In the genomic region with DNA sequence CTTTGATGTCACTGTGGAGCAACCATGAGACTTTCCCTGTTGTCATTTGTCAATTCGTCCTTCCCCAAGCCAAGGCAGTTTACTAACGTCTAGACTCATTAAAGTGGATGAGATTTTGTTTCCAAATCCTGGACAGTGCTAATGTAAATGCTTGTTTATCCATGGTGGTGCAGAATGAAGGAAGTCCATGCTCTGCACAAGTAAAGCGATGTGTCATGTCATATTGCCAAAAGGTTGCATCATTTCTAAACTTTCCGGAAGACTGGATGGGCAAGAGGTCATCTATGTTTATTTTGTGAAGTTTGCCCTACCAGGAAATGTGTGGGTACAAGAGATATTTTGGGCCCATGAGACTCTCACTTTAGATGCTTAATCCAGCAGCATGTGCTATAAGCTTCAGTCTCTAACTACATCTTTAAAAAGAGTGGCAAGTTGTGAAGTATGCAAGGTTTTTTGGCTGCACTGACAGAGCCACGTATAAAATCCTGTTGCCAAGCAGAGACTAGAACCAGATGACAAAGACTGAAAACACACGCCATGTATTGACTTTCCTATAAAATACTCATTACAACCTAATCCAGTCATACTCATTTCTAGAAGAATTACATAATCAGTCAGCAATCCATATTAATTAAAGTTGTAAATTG, we compare ENCODE assay signal across 1 cellular context.
A peak's percentile ranks its signal among the peaks of the same experiment; 100 is the strongest.
TF ChIP-seq lines count a peak whose summit lies in the region.

No MANE protein-coding gene starts in this region.

TF ChIP-seq in K562, 482 proteins besides CTCF, POLR2A, EP300 and RAD21 (continued from another document):
- TF ChIP-seq, protein P1, sequence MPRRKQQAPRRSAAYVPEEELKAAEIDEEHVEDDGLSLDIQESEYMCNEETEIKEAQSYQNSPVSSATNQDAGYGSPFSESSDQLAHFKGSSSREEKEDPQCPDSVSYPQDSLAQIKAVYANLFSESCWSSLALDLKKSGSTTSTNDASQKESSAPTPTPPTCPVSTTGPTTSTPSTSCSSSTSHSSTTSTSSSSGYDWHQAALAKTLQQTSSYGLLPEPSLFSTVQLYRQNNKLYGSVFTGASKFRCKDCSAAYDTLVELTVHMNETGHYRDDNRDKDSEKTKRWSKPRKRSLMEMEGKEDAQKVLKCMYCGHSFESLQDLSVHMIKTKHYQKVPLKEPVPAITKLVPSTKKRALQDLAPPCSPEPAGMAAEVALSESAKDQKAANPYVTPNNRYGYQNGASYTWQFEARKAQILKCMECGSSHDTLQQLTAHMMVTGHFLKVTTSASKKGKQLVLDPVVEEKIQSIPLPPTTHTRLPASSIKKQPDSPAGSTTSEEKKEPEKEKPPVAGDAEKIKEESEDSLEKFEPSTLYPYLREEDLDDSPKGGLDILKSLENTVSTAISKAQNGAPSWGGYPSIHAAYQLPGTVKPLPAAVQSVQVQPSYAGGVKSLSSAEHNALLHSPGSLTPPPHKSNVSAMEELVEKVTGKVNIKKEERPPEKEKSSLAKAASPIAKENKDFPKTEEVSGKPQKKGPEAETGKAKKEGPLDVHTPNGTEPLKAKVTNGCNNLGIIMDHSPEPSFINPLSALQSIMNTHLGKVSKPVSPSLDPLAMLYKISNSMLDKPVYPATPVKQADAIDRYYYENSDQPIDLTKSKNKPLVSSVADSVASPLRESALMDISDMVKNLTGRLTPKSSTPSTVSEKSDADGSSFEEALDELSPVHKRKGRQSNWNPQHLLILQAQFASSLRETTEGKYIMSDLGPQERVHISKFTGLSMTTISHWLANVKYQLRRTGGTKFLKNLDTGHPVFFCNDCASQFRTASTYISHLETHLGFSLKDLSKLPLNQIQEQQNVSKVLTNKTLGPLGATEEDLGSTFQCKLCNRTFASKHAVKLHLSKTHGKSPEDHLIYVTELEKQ (CRISPR knock-in tag; IDR thresholded peaks at IDR 0.05): peak; percentile 82
- TF ChIP-seq, protein P2, sequence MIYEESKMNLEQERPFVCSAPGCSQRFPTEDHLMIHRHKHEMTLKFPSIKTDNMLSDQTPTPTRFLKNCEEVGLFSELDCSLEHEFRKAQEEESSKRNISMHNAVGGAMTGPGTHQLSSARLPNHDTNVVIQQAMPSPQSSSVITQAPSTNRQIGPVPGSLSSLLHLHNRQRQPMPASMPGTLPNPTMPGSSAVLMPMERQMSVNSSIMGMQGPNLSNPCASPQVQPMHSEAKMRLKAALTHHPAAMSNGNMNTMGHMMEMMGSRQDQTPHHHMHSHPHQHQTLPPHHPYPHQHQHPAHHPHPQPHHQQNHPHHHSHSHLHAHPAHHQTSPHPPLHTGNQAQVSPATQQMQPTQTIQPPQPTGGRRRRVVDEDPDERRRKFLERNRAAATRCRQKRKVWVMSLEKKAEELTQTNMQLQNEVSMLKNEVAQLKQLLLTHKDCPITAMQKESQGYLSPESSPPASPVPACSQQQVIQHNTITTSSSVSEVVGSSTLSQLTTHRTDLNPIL (CRISPR knock-in tag; IDR thresholded peaks at IDR 0.05): peak; percentile 83; the same call in 1 of the 2 replicates
- TF ChIP-seq HDAC2 (IDR thresholded peaks at IDR 0.05) (peak; percentile 73; the same call in 1 of the 2 replicates), ZNF197 (CRISPR knock-in tag; IDR thresholded peaks at IDR 0.05; ENCODE audit: low read depth) (0 out of 2 replicates have a peak, but pooled peaks have one; percentile 40), NFXL1 (CRISPR knock-in tag; IDR thresholded peaks at IDR 0.05) (peak; percentile 68; the same call in 1 of the 2 replicates), ZNF224 (CRISPR knock-in tag; IDR thresholded peaks at IDR 0.05) (no peak), RBM14 (IDR thresholded peaks at IDR 0.05; ENCODE audit: borderline replicate concordance, insufficient read depth, low read depth, low read length) (no peak), ZNF274 (IDR thresholded peaks at IDR 0.05; ENCODE audit: borderline replicate concordance, low read depth, low read length) (no peak), TAF15 (IDR thresholded peaks at IDR 0.05; ENCODE audit: low read depth, low read length) (no peak), ZNF77 (CRISPR knock-in tag; IDR thresholded peaks at IDR 0.05) (no peak), LCOR (CRISPR knock-in tag; IDR thresholded peaks at IDR 0.05) (no peak), TFAM (CRISPR knock-in tag; conservative IDR thresholded peaks at IDR 0.05) (no peak), GABPB2 (CRISPR knock-in tag; conservative IDR thresholded peaks at IDR 0.05) (no peak), ZNF707 (CRISPR knock-in tag; conservative IDR thresholded peaks at IDR 0.05) (no peak), ZZZ3 (IDR thresholded peaks at IDR 0.05) (no peak), ZNF561 (CRISPR knock-in tag; conservative IDR thresholded peaks at IDR 0.05) (0 out of 2 replicates have a peak, but pooled peaks have one; percentile 52), MAZ (CRISPR knock-in tag; conservative IDR thresholded peaks at IDR 0.05 in 1 of 2, IDR thresholded peaks at IDR 0.05 in 1 of 2) (peak; percentile 47 to 64; a peak in 3 of 4 replicates), ESRRA (IDR thresholded peaks at IDR 0.05; ENCODE audit: borderline replicate concordance, low read depth) (peak; percentile 53; the same call in 1 of the 2 replicates), L3MBTL2 (IDR thresholded peaks at IDR 0.05) (peak; percentile 86), TEAD4 (IDR thresholded peaks at IDR 0.05; ENCODE audit: low read length) (0 out of 2 replicates have a peak, but pooled peaks have one; percentile 12), TEAD4 (CRISPR knock-in tag; IDR thresholded peaks at IDR 0.05; ENCODE audit: borderline replicate concordance) (no peak), CREM (IDR thresholded peaks at IDR 0.05; ENCODE audit: low read depth) (peak; percentile 66; the same call in 1 of the 2 replicates), CBFB (CRISPR knock-in tag; IDR thresholded peaks at IDR 0.05) (no peak), CBX8 (IDR thresholded peaks at IDR 0.05; ENCODE audit: borderline replicate concordance, extremely low read depth, low read depth, low read length, poor library complexity, severe bottlenecking) (no peak), ZNF586 (CRISPR knock-in tag; conservative IDR thresholded peaks at IDR 0.05) (peak; percentile 91), ZNF79 (CRISPR knock-in tag; IDR thresholded peaks at IDR 0.05; ENCODE audit: low read depth) (no peak), RFX1 (IDR thresholded peaks at IDR 0.05) (no peak; the same call in none of the 2 replicates), PYGO2 (tag; IDR thresholded peaks at IDR 0.05) (peak; percentile 25; the same call in 1 of the 2 replicates), ZFP1 (CRISPR knock-in tag; IDR thresholded peaks at IDR 0.05) (peak; percentile 40; the same call in 1 of the 2 replicates), ZKSCAN8 (CRISPR knock-in tag; IDR thresholded peaks at IDR 0.05) (peak; percentile 89)
- TF ChIP-seq, protein P3, sequence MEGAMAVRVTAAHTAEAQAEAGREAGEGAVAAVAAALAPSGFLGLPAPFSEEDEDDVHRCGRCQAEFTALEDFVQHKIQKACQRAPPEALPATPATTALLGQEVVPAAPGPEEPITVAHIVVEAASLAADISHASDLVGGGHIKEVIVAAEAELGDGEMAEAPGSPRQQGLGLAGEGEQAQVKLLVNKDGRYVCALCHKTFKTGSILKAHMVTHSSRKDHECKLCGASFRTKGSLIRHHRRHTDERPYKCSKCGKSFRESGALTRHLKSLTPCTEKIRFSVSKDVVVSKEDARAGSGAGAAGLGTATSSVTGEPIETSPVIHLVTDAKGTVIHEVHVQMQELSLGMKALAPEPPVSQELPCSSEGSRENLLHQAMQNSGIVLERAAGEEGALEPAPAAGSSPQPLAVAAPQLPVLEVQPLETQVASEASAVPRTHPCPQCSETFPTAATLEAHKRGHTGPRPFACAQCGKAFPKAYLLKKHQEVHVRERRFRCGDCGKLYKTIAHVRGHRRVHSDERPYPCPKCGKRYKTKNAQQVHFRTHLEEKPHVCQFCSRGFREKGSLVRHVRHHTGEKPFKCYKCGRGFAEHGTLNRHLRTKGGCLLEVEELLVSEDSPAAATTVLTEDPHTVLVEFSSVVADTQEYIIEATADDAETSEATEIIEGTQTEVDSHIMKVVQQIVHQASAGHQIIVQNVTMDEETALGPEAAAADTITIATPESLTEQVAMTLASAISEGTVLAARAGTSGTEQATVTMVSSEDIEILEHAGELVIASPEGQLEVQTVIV (CRISPR knock-in tag; IDR thresholded peaks at IDR 0.05; ENCODE audit: borderline replicate concordance): no peak; the same call in 1 of the 2 replicates
- TF ChIP-seq, protein P4, sequence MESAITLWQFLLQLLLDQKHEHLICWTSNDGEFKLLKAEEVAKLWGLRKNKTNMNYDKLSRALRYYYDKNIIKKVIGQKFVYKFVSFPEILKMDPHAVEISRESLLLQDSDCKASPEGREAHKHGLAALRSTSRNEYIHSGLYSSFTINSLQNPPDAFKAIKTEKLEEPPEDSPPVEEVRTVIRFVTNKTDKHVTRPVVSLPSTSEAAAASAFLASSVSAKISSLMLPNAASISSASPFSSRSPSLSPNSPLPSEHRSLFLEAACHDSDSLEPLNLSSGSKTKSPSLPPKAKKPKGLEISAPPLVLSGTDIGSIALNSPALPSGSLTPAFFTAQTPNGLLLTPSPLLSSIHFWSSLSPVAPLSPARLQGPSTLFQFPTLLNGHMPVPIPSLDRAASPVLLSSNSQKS (CRISPR knock-in tag; IDR thresholded peaks at IDR 0.05): no peak
- TF ChIP-seq, protein P5, sequence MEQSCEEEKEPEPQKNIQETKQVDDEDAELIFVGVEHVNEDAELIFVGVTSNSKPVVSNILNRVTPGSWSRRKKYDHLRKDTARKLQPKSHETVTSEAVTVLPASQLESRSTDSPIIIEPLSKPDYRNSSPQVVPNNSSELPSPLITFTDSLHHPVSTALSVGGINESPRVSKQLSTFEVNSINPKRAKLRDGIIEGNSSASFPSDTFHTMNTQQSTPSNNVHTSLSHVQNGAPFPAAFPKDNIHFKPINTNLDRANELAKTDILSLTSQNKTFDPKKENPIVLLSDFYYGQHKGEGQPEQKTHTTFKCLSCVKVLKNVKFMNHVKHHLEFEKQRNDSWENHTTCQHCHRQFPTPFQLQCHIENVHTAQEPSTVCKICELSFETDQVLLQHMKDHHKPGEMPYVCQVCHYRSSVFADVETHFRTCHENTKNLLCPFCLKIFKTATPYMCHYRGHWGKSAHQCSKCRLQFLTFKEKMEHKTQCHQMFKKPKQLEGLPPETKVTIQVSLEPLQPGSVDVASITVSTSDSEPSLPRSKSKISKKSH (CRISPR knock-in tag; IDR thresholded peaks at IDR 0.05): no peak
- TF ChIP-seq, protein P6, sequence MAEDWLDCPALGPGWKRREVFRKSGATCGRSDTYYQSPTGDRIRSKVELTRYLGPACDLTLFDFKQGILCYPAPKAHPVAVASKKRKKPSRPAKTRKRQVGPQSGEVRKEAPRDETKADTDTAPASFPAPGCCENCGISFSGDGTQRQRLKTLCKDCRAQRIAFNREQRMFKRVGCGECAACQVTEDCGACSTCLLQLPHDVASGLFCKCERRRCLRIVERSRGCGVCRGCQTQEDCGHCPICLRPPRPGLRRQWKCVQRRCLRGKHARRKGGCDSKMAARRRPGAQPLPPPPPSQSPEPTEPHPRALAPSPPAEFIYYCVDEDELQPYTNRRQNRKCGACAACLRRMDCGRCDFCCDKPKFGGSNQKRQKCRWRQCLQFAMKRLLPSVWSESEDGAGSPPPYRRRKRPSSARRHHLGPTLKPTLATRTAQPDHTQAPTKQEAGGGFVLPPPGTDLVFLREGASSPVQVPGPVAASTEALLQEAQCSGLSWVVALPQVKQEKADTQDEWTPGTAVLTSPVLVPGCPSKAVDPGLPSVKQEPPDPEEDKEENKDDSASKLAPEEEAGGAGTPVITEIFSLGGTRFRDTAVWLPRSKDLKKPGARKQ (CRISPR knock-in tag; IDR thresholded peaks at IDR 0.05): no peak
- TF ChIP-seq, protein P7, sequence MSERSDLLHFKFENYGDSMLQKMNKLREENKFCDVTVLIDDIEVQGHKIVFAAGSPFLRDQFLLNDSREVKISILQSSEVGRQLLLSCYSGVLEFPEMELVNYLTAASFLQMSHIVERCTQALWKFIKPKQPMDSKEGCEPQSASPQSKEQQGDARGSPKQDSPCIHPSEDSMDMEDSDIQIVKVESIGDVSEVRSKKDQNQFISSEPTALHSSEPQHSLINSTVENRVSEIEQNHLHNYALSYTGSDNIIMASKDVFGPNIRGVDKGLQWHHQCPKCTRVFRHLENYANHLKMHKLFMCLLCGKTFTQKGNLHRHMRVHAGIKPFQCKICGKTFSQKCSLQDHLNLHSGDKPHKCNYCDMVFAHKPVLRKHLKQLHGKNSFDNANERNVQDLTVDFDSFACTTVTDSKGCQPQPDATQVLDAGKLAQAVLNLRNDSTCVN (CRISPR knock-in tag; IDR thresholded peaks at IDR 0.05): no peak
